ENCODE assay signal across 1 cellular context in genomic region chr2:138182276-138182675, GRCh38.
TF ChIP-seq lines count a peak whose summit lies in the region.

No MANE protein-coding gene starts in this region.

TF ChIP-seq in H1, 55 proteins besides CTCF, POLR2A, EP300 and RAD21 (continued from another document):
- TF ChIP-seq TCF12 (IDR thresholded peaks at IDR 0.05; ENCODE audit: low read depth, low read length) = peak; percentile 73; the same call in 1 of the 2 replicates
TF ChIP-seq in H1: peak in this region for 2.
